8 cellular contexts compared by ENCODE assay signal in genomic region chr20:49982072-49982345, GRCh38. TPM values are rescaled to one million over a fixed set of nuclear protein-coding genes. Genes with fewer than 3 reads are reported as not detected.
A peak's percentile ranks its signal among the peaks of the same experiment; 100 is the strongest.
DNase-seq lines count a peak whose midpoint lies in the region; ATAC-seq and TF ChIP-seq lines count a peak whose summit lies in the region.

No MANE protein-coding gene starts in this region.

- TF ChIP-seq CTCF in left lung (IDR thresholded peaks at IDR 0.05), result no peak

- no peaks in the 10 kb centered on the region for H3K9me3 Mint-ChIP-seq in activated CD8-positive, alpha-beta memory T cell treated with anti-CD3 and anti-CD28 coated beads, Interleukin-2, amount 10 ng/mL, durations not matched to agents 7 days and 5 days (ENCODE audit: low read depth)
- no peaks in the 10 kb centered on the region for H3K9me3 Mint-ChIP-seq in activated naive CD8-positive, alpha-beta T cell (ENCODE audit: low read depth)

- H3K27ac Mint-ChIP-seq in activated CD8-positive, alpha-beta memory T cell treated with anti-CD3 and anti-CD28 coated beads, Interleukin-2, amount 10 ng/mL, durations not matched to agents 7 days and 5 days, result no peak overlapping the region
- peak overlapping the region; percentile 85 for H3K27ac Mint-ChIP-seq in activated naive CD8-positive, alpha-beta T cell

- H3K36me3 ChIP-seq in left lung (no peaks in the 10 kb centered on the region), thymus (ENCODE audit: control insufficient read depth, insufficient read depth) (no peaks in the 10 kb centered on the region)

- peak overlapping the region; percentile 11 for H3K4me3 Mint-ChIP-seq in activated CD8-positive, alpha-beta memory T cell treated with anti-CD3 and anti-CD28 coated beads, Interleukin-2, amount 10 ng/mL, durations not matched to agents 7 days and 5 days
- peak overlapping the region; percentile 63 for H3K4me3 Mint-ChIP-seq in activated naive CD8-positive, alpha-beta T cell

- H3K4me3 ChIP-seq in left lung, result peak overlapping the region; percentile 49 to 50
- peak overlapping the region; percentile 40 for H3K4me3 ChIP-seq in thymus (ENCODE audit: low read length)

- peak overlapping the region; percentile 44 to 62 for H3K27ac ChIP-seq in left lung
- H3K27ac ChIP-seq in thymus (ENCODE audit: low read depth), result no peak overlapping the region

- no peaks in the 10 kb centered on the region for H3K9me3 ChIP-seq in left lung
- no peaks in the 10 kb centered on the region for H3K9me3 ChIP-seq in thymus (ENCODE audit: control insufficient read depth)

- no peaks in the 10 kb centered on the region for H3K36me3 Mint-ChIP-seq in activated CD8-positive, alpha-beta memory T cell treated with anti-CD3 and anti-CD28 coated beads, Interleukin-2, amount 10 ng/mL, durations not matched to agents 7 days and 5 days
- no peaks in the 10 kb centered on the region for H3K36me3 Mint-ChIP-seq in activated naive CD8-positive, alpha-beta T cell

- H3K4me1 ChIP-seq in left lung (peaks cover 15 to 58% of the 10 kb centered on the region in 2 donors), thymus (ENCODE audit: control insufficient read depth, insufficient read depth, low read length) (peaks cover 15% of the 10 kb centered on the region)

- DNase-seq in activated CD8-positive, alpha-beta memory T cell treated with anti-CD3 and anti-CD28 coated beads, Interleukin-2, amount 10 ng/mL, durations not matched to agents 7 days and 5 days, result no peak
- DNase-seq in activated CD8-positive, alpha-beta memory T cell treated with anti-CD3 and anti-CD28 coated beads for 24 hours, result no peak
- DNase-seq in left lung (no peak), NK-92 (lab: John Stamatoyannopoulos, UW; ENCODE audit: unreplicated experiment) (no peak), NCI-H82 (lab: John Stamatoyannopoulos, UW) (no peak)

- H3K27me3 ChIP-seq in left lung, result peaks cover 0 to 23% of the 10 kb centered on the region in 2 donors
- peaks cover 4% of the 10 kb centered on the region for H3K27me3 ChIP-seq in thymus (ENCODE audit: control insufficient read depth, insufficient read depth)

- 19% methylated on average over 12 of the region's 12 CpGs for WGBS in thymus

- peaks cover 18% of the 10 kb centered on the region for H3K4me1 Mint-ChIP-seq in activated CD8-positive, alpha-beta memory T cell treated with anti-CD3 and anti-CD28 coated beads, Interleukin-2, amount 10 ng/mL, durations not matched to agents 7 days and 5 days
- peaks cover 30% of the 10 kb centered on the region for H3K4me1 Mint-ChIP-seq in activated naive CD8-positive, alpha-beta T cell (ENCODE audit: low read depth)

- CTCF ChIA-PET in activated CD8-positive, alpha-beta memory T cell treated with anti-CD3 and anti-CD28 coated beads, Interleukin-2, amount 10 ng/mL, durations not matched to agents 7 days and 5 days (lab: Charles Lee), result interaction anchor here (0.6 to 16.2 kb wide), 11 partner anchors 30 to 201 kb away, joined by 3 to 481 read pairs (median 3); no protein-coding TSS in a partner anchor

- intact Hi-C loops in left lung (cut with DNase I), result loop anchor here (5.0 to 10.0 kb wide), 3 partner anchors 83 to 190 kb away; no protein-coding TSS in a partner anchor

- peaks cover 26% of the 10 kb centered on the region for H3K27me3 Mint-ChIP-seq in activated CD8-positive, alpha-beta memory T cell treated with anti-CD3 and anti-CD28 coated beads, Interleukin-2, amount 10 ng/mL, durations not matched to agents 7 days and 5 days
- H3K27me3 Mint-ChIP-seq in activated naive CD8-positive, alpha-beta T cell, result no peaks in the 10 kb centered on the region

- no peak for ATAC-seq in activated CD8-positive, alpha-beta memory T cell treated with anti-CD3 and anti-CD28 coated beads, Interleukin-2, amount 10 ng/mL, durations not matched to agents 7 days and 5 days
- ATAC-seq in left lung (no peak), HG02623 (IDR thresholded peaks at IDR 0.05; ENCODE audit: unreplicated experiment) (no peak)

RNA-seq across cellular contexts. Expression of gene SNAI1, which starts 0.8 kb away (rescaled TPM):
- under 1 TPM; 0.21 to 0.61 TPM for total RNA-seq in activated CD8-positive, alpha-beta memory T cell treated with anti-CD3 and anti-CD28 coated beads, Interleukin-2, amount 10 ng/mL, durations not matched to agents 7 days and 5 days
- 1 to 10 TPM; 2.8 to 4.1 TPM for total RNA-seq in left lung
- polyA plus RNA-seq in thymus, result 5.5 TPM

RNA-seq across cellular contexts. Expression of gene RNF114, which starts 45.8 kb away (rescaled TPM):
- total RNA-seq in activated CD8-positive, alpha-beta memory T cell treated with anti-CD3 and anti-CD28 coated beads, Interleukin-2, amount 10 ng/mL, durations not matched to agents 7 days and 5 days, result 10 to 100 TPM; 65.2 to 74.4 TPM
- 10 to 100 TPM; 63.5 to 69.0 TPM for total RNA-seq in left lung
- polyA plus RNA-seq in thymus, result 60.8 TPM
